ENCODE assay signal across 8 cellular contexts in genomic region chr3:194632211-194632982, GRCh38. TPM values are rescaled to one million over a fixed set of nuclear protein-coding genes. Genes with fewer than 3 reads are reported as not detected.
DNase-seq lines count a peak whose midpoint lies in the region; ATAC-seq and TF ChIP-seq lines count a peak whose summit lies in the region.

No MANE protein-coding gene starts in this region.

- H3K9me3 ChIP-seq in cardiac muscle cell (ENCODE audit: low read depth) (no peaks in the 10 kb centered on the region), psoas muscle (no peaks in the 10 kb centered on the region)

- H3K27ac ChIP-seq in cardiac muscle cell (no peak overlapping the region), psoas muscle (peak overlapping the region; percentile 39)

- H3K4me1 ChIP-seq in cardiac muscle cell (ENCODE audit: low read depth) (no peaks in the 10 kb centered on the region), psoas muscle (no peaks in the 10 kb centered on the region)

- no peak for TF ChIP-seq CTCF in cardiac muscle cell (IDR thresholded peaks at IDR 0.05; ENCODE audit: low read depth, low read length)
- TF ChIP-seq CTCF in psoas muscle (IDR thresholded peaks at IDR 0.05), result no peak

- H3K36me3 Mint-ChIP-seq in activated CD8-positive, alpha-beta T cell treated with anti-CD3 and anti-CD28 coated beads, Interleukin-2, amount 10 ng/mL, durations not matched to agents 7 days and 5 days (ENCODE audit: low read depth), result peaks cover 16% of the 10 kb centered on the region

- H3K27me3 ChIP-seq in cardiac muscle cell (no peaks in the 10 kb centered on the region), psoas muscle (ENCODE audit: insufficient read depth in 3 of 3, low read length in 2 of 3) (no peaks in the 10 kb centered on the region)

- POLR2A ChIA-PET in activated CD8-positive, alpha-beta T cell treated with anti-CD3 and anti-CD28 coated beads, Interleukin-2, amount 10 ng/mL, durations not matched to agents 7 days and 5 days (lab: Charles Lee), result interaction anchor here (1.4 kb wide), 1 partner anchor 49 kb away, joined by 4 read pairs; no protein-coding TSS in a partner anchor

- CTCF ChIA-PET in activated CD8-positive, alpha-beta T cell treated with anti-CD3 and anti-CD28 coated beads, Interleukin-2, amount 10 ng/mL, durations not matched to agents 7 days and 5 days (lab: Charles Lee), result interaction anchor here (0.7 to 0.8 kb wide), 2 partner anchors 11 to 38 kb away, joined by 3 read pairs; no protein-coding TSS in a partner anchor

- peaks cover 5% of the 10 kb centered on the region for H3K36me3 ChIP-seq in cardiac muscle cell
- H3K36me3 ChIP-seq in psoas muscle (ENCODE audit: insufficient read depth in 1 of 2, low read depth in 1 of 2), result no peaks in the 10 kb centered on the region

- intact Hi-C loops in psoas muscle (cut with DNase I), result no loop called here

- H3K4me3 ChIP-seq in cardiac muscle cell (peak overlapping the region; percentile 64), psoas muscle (peak overlapping the region; percentile 74)

- peak; percentile 13 for ATAC-seq in activated CD8-positive, alpha-beta T cell treated with anti-CD3 and anti-CD28 coated beads, Interleukin-2, amount 10 ng/mL, durations not matched to agents 7 days and 5 days
- ATAC-seq in psoas muscle, result peak in 3 of 4 donors; percentile 9 to 25 (median 13)
- no peak for ATAC-seq in GM21529 (IDR thresholded peaks at IDR 0.05; ENCODE audit: unreplicated experiment)
- ATAC-seq in GM21576 (IDR thresholded peaks at IDR 0.05; ENCODE audit: unreplicated experiment), result no peak

- peaks cover 16% of the 10 kb centered on the region for H3K4me1 Mint-ChIP-seq in activated CD8-positive, alpha-beta T cell treated with anti-CD3 and anti-CD28 coated beads, Interleukin-2, amount 10 ng/mL, durations not matched to agents 7 days and 5 days (ENCODE audit: low read depth)

- no peaks in the 10 kb centered on the region for H3K27me3 Mint-ChIP-seq in activated CD8-positive, alpha-beta T cell treated with anti-CD3 and anti-CD28 coated beads, Interleukin-2, amount 10 ng/mL, durations not matched to agents 7 days and 5 days (ENCODE audit: low read depth)

- 49 to 55% (median 51%) methylated on average over 17 of the region's 17 CpGs for WGBS in psoas muscle, 3 donors

- H3K9me3 Mint-ChIP-seq in activated CD8-positive, alpha-beta T cell treated with anti-CD3 and anti-CD28 coated beads, Interleukin-2, amount 10 ng/mL, durations not matched to agents 7 days and 5 days (ENCODE audit: insufficient read depth), result no peaks in the 10 kb centered on the region

- peak overlapping the region; percentile 77 for H3K27ac Mint-ChIP-seq in activated CD8-positive, alpha-beta T cell treated with anti-CD3 and anti-CD28 coated beads, Interleukin-2, amount 10 ng/mL, durations not matched to agents 7 days and 5 days

- DNase-seq in GM04504 (ENCODE audit: low read depth), result peak; percentile 7
- DNase-seq in HPDE6-E6E7 (ENCODE audit: extremely low spot score), result peak; percentile 16
- DNase-seq in activated CD8-positive, alpha-beta T cell treated with anti-CD3 and anti-CD28 coated beads, Interleukin-2, amount 10 ng/mL, durations not matched to agents 7 days and 5 days, result peak; percentile 24
- peak in 1 of 2 donors; percentile 51 for DNase-seq in cardiac muscle cell (ENCODE audit: low read depth in 1 of 2, low spot score in 1 of 2)
- peak in 1 of 2 donors; percentile 34 for DNase-seq in psoas muscle
- DNase-seq in MV-4-11 (lab: John Stamatoyannopoulos, UW), result no peak

- peak overlapping the region; percentile 83 for H3K4me3 Mint-ChIP-seq in activated CD8-positive, alpha-beta T cell treated with anti-CD3 and anti-CD28 coated beads, Interleukin-2, amount 10 ng/mL, durations not matched to agents 7 days and 5 days

RNA-seq across cellular contexts. Expression of gene TMEM44, which starts 0.8 kb away (rescaled TPM):
- 1 to 10 TPM; 9.1 to 9.9 TPM for total RNA-seq in activated CD8-positive, alpha-beta T cell treated with anti-CD3 and anti-CD28 coated beads, Interleukin-2, amount 10 ng/mL, durations not matched to agents 7 days and 5 days
- 14.1 and 16.2 TPM in 2 replicates for total RNA-seq in cardiac muscle cell
- 18.7 and 19.2 TPM in 2 replicates for polyA plus RNA-seq in cardiac muscle cell
- total RNA-seq in psoas muscle, result 1 to 10 TPM; 2.0 to 4.4 (median 2.9) TPM
- 1 to 10 TPM; 2.1 to 4.1 (median 3.5) TPM for polyA plus RNA-seq in psoas muscle

RNA-seq across cellular contexts. Expression of gene LSG1, which starts 39.6 kb away (rescaled TPM):
- total RNA-seq in activated CD8-positive, alpha-beta T cell treated with anti-CD3 and anti-CD28 coated beads, Interleukin-2, amount 10 ng/mL, durations not matched to agents 7 days and 5 days, result 10 to 100 TPM; 46.9 to 48.0 TPM
- total RNA-seq in cardiac muscle cell (15.7 and 22.5 TPM in 2 replicates), psoas muscle (10 to 100 TPM; 24.8 to 37.5 (median 28.7) TPM)
- polyA plus RNA-seq in cardiac muscle cell (20.3 and 31.5 TPM in 2 replicates), psoas muscle (10 to 100 TPM; 22.8 to 46.8 (median 43.8) TPM)

RNA-seq across cellular contexts. Expression of gene FAM43A, which starts 53.3 kb away (rescaled TPM):
- 1 to 10 TPM; 1.1 to 1.2 TPM for total RNA-seq in activated CD8-positive, alpha-beta T cell treated with anti-CD3 and anti-CD28 coated beads, Interleukin-2, amount 10 ng/mL, durations not matched to agents 7 days and 5 days
- 11.9 and 18.3 TPM in 2 replicates for total RNA-seq in cardiac muscle cell
- 4.9 and 13.7 TPM in 2 replicates for polyA plus RNA-seq in cardiac muscle cell
- 1 to 10 TPM; 6.0 to 7.7 (median 6.9) TPM for total RNA-seq in psoas muscle
- polyA plus RNA-seq in psoas muscle, result 1 to 10 TPM; 4.1 to 6.9 (median 6.8) TPM

Comparison
In these comparisons a context has a peak if more than half of its experiments do, and no peak if none do; other contexts are left out.
1. ATAC-seq: peak in activated CD8-positive, alpha-beta T cell treated with anti-CD3 and anti-CD28 coated beads, Interleukin-2, amount 10 ng/mL, durations not matched to agents 7 days and 5 days (single experiment) and psoas muscle (3 of 4); none in GM21529 (single experiment) and GM21576 (single experiment).